ENCODE assay signal across 1 cellular context in genomic region chr3:46908986-46909534, GRCh38.
TF ChIP-seq lines count a peak whose summit lies in the region.

No MANE protein-coding gene starts in this region.

TF ChIP-seq in HCT116, 20 proteins besides CTCF, POLR2A, EP300 and RAD21 (continued from another document):
- TF ChIP-seq, protein P1, sequence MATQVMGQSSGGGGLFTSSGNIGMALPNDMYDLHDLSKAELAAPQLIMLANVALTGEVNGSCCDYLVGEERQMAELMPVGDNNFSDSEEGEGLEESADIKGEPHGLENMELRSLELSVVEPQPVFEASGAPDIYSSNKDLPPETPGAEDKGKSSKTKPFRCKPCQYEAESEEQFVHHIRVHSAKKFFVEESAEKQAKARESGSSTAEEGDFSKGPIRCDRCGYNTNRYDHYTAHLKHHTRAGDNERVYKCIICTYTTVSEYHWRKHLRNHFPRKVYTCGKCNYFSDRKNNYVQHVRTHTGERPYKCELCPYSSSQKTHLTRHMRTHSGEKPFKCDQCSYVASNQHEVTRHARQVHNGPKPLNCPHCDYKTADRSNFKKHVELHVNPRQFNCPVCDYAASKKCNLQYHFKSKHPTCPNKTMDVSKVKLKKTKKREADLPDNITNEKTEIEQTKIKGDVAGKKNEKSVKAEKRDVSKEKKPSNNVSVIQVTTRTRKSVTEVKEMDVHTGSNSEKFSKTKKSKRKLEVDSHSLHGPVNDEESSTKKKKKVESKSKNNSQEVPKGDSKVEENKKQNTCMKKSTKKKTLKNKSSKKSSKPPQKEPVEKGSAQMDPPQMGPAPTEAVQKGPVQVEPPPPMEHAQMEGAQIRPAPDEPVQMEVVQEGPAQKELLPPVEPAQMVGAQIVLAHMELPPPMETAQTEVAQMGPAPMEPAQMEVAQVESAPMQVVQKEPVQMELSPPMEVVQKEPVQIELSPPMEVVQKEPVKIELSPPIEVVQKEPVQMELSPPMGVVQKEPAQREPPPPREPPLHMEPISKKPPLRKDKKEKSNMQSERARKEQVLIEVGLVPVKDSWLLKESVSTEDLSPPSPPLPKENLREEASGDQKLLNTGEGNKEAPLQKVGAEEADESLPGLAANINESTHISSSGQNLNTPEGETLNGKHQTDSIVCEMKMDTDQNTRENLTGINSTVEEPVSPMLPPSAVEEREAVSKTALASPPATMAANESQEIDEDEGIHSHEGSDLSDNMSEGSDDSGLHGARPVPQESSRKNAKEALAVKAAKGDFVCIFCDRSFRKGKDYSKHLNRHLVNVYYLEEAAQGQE (IDR thresholded peaks at IDR 0.05; ENCODE audit: low read depth) = no peak
